ENCODE assay signal across 8 cellular contexts in genomic region chr6:17394192-17394611, GRCh38. TPM values are rescaled to one million over a fixed set of nuclear protein-coding genes. Genes with fewer than 3 reads are reported as not detected.
DNase-seq lines count a peak whose midpoint lies in the region; ATAC-seq, FAIRE-seq and TF ChIP-seq lines count a peak whose summit lies in the region.

No MANE protein-coding gene starts in this region.

- no peak for FAIRE-seq in GM12891 (lab: Jason Lieb, UNC)

- H3K36me3 ChIP-seq in HEK293 (ENCODE audit: control insufficient read depth in 2 of 2, insufficient read depth in 1 of 2, low read length in 2 of 2) (peaks cover 0 to 4% of the 10 kb centered on the region in 2 experiments; a peak in 1 of 3 replicates), esophagus (ENCODE audit: control insufficient read depth in 2 of 2, insufficient read depth in 2 of 2, low read length in 1 of 2) (no peaks in the 10 kb centered on the region), mucosa of rectum (ENCODE audit: control insufficient read depth in 2 of 2, insufficient read depth in 2 of 2, low read length in 2 of 2) (no peaks in the 10 kb centered on the region), vagina (no peaks in the 10 kb centered on the region)

- peak overlapping the region; percentile 75 for H3K4me3 ChIP-seq in HEK293 (ENCODE audit: low read depth, low read length)
- H3K4me3 ChIP-seq in esophagus (ENCODE audit: low read depth in 1 of 2, low read length in 2 of 2): peak overlapping the region; percentile 58 to 86
- H3K4me3 ChIP-seq in mucosa of rectum (ENCODE audit: low read length in 2 of 2): peak overlapping the region; percentile 72 to 74
- H3K4me3 ChIP-seq in vagina: peak overlapping the region; percentile 76 to 80

- no peak for ATAC-seq in HG02610 (IDR thresholded peaks at IDR 0.05; ENCODE audit: unreplicated experiment)

- peaks cover 0 to 3% of the 10 kb centered on the region in 2 donors for H3K27me3 ChIP-seq in esophagus (ENCODE audit: control insufficient read depth in 1 of 2, insufficient read depth in 2 of 2, low read length in 2 of 2)
- H3K27me3 ChIP-seq in mucosa of rectum (ENCODE audit: control insufficient read depth in 2 of 2, insufficient read depth in 2 of 2, low read length in 2 of 2): no peaks in the 10 kb centered on the region
- no peaks in the 10 kb centered on the region for H3K27me3 ChIP-seq in vagina

- TF ChIP-seq POLR2A in vagina (IDR thresholded peaks at IDR 0.05) (no peak), GM12891 (IDR thresholded peaks at IDR 0.05; ENCODE audit: low read depth, low read length) (no peak)

- DNase-seq in AG08396 (ENCODE audit: low spot score) (peak; percentile 84), SW480 (ENCODE audit: low spot score) (peak; percentile 75), vagina (ENCODE audit: extremely low spot score in 2 of 2) (no peak), GM12891 (ENCODE audit: insufficient read length, low spot score) (no peak)

- intact Hi-C loops in vagina (cut with DNase I): loop anchor here (10.0 kb wide), 1 partner anchor 109 kb away; the partner anchor contains the start of gene RBM24

- CTCF ChIA-PET in HEK293 (lab: Yijun Ruan, JAX): interaction anchor here (0.6 kb wide), 1 partner anchor 191 kb away, joined by 3 read pairs; no protein-coding TSS in a partner anchor

- 3% methylated on average over 12 of the region's 12 CpGs for WGBS in esophagus, 2 donors

- peak overlapping the region in 1 of 2 donors; percentile 30 for H3K9ac ChIP-seq in mucosa of rectum (ENCODE audit: low read depth in 1 of 2, low read length in 2 of 2)

- H3K9me3 ChIP-seq in HEK293 (ENCODE audit: control insufficient read depth, insufficient read depth, low read depth, low read length): no peaks in the 10 kb centered on the region; the same call in 1 of the 2 replicates
- no peaks in the 10 kb centered on the region for H3K9me3 ChIP-seq in esophagus (ENCODE audit: control insufficient read depth in 2 of 2, insufficient read depth in 1 of 2, low read depth in 1 of 2, low read length in 1 of 2)
- no peaks in the 10 kb centered on the region for H3K9me3 ChIP-seq in mucosa of rectum (ENCODE audit: control insufficient read depth in 2 of 2, low read length in 2 of 2)
- no peaks in the 10 kb centered on the region for H3K9me3 ChIP-seq in vagina

- TF ChIP-seq CTCF in HEK293 (tag by site-specific recombination; IDR thresholded peaks at IDR 0.05) (no peak), vagina (IDR thresholded peaks at IDR 0.05) (no peak)

- peak overlapping the region; percentile 84; the same call in 1 of the 2 replicates for H3K27ac ChIP-seq in HEK293 (ENCODE audit: extremely low read depth, low read depth, low read length)
- H3K27ac ChIP-seq in esophagus (ENCODE audit: low read depth in 2 of 2, low read length in 1 of 2): peak overlapping the region; percentile 83 to 85
- H3K27ac ChIP-seq in mucosa of rectum (ENCODE audit: low read depth in 2 of 2, low read length in 2 of 2): peak overlapping the region in 1 of 2 donors; percentile 50
- H3K27ac ChIP-seq in vagina: peak overlapping the region; percentile 89

- POLR2A ChIA-PET in HEK293 (lab: Yijun Ruan, JAX): interaction anchor here (1.0 to 1.5 kb wide), 3 partner anchors 15 to 206 kb away, joined by 3 to 4 read pairs (median 3); partner anchors contain the start of gene FAM8A1

- H3K4me1 ChIP-seq in HEK293 (ENCODE audit: control insufficient read depth, insufficient read depth, low read length): peaks cover 5% of the 10 kb centered on the region; the same call in 1 of the 2 replicates
- peaks cover 0 to 3% of the 10 kb centered on the region in 2 donors for H3K4me1 ChIP-seq in esophagus (ENCODE audit: control insufficient read depth in 2 of 2, insufficient read depth in 2 of 2, low read length in 1 of 2)
- peaks cover 0 to 8% of the 10 kb centered on the region in 2 donors for H3K4me1 ChIP-seq in mucosa of rectum (ENCODE audit: control insufficient read depth in 2 of 2, insufficient read depth in 2 of 2, low read length in 2 of 2)
- H3K4me1 ChIP-seq in vagina: no peaks in the 10 kb centered on the region

TF ChIP-seq in HEK293, 187 proteins besides CTCF, POLR2A, EP300 and RAD21 (continues in another document):
- TF ChIP-seq ZNF76 (tag by site-specific recombination; IDR thresholded peaks at IDR 0.05; ENCODE audit: borderline replicate concordance, low read depth) (no peak), ZNF549 (tag by site-specific recombination; IDR thresholded peaks at IDR 0.05) (no peak), ZNF19 (tag by site-specific recombination; IDR thresholded peaks at IDR 0.05; ENCODE audit: low read depth) (no peak), ZSCAN16 (tag by site-specific recombination; IDR thresholded peaks at IDR 0.05) (no peak), ZNF529 (tag by site-specific recombination; IDR thresholded peaks at IDR 0.05; ENCODE audit: insufficient replicate concordance) (no peak), MYNN (tag by site-specific recombination; IDR thresholded peaks at IDR 0.05; ENCODE audit: borderline replicate concordance) (no peak), ZNF148 (tag by site-specific recombination; IDR thresholded peaks at IDR 0.05; ENCODE audit: borderline replicate concordance) (no peak), ZNF362 (tag by site-specific recombination; IDR thresholded peaks at IDR 0.05) (no peak)

TF ChIP-seq in GM12891, 5 proteins besides CTCF, POLR2A, EP300 and RAD21:
- TF ChIP-seq TAF1 (IDR thresholded peaks at IDR 0.05; ENCODE audit: low read depth, low read length) (no peak), POU2F2 (IDR thresholded peaks at IDR 0.05; ENCODE audit: low read depth, low read length) (no peak), PAX5 (IDR thresholded peaks at IDR 0.05; ENCODE audit: insufficient read depth, low read length, severe bottlenecking) (no peak), SPI1 (IDR thresholded peaks at IDR 0.05; ENCODE audit: low read depth, low read length) (no peak), POLR2AphosphoS5 (IDR thresholded peaks at IDR 0.05; ENCODE audit: low read depth, low read length) (no peak)

RNA-seq across cellular contexts. Expression of gene CAP2, which starts 0.8 kb away (rescaled TPM):
- 1 to 10 TPM; 4.8 to 5.7 TPM for polyA plus RNA-seq in esophagus
- 9.6 TPM for total RNA-seq in vagina
- not detected for polyA plus RNA-seq in GM12891 (2012; ENCODE audit: low read depth, missing spikeins)

Comparison
In these comparisons a context has a peak if more than half of its experiments do, and no peak if none do; other contexts are left out.
1. DNase-seq: peak in AG08396 (single experiment) and SW480 (single experiment); none in vagina (0 of 2) and GM12891 (single experiment).
2. Peak in every context shown above with its lines, with median percentiles within 50 percentile points of each other: H3K4me3 ChIP-seq.